1 cellular context compared by ENCODE assay signal in genomic region chr6:24929255-24929654, GRCh38.
TF ChIP-seq lines count a peak whose summit lies in the region.

No MANE protein-coding gene starts in this region.

TF ChIP-seq in H1, 55 proteins besides CTCF, POLR2A, EP300 and RAD21:
- TF ChIP-seq RFX5 (IDR thresholded peaks at IDR 0.05; ENCODE audit: borderline replicate concordance, low read depth, low read length) (no peak), MAFK (IDR thresholded peaks at IDR 0.05; ENCODE audit: low read depth, low read length) (no peak)
